Comparison of ENCODE assay signal across 22 cellular contexts in the genomic region with DNA sequence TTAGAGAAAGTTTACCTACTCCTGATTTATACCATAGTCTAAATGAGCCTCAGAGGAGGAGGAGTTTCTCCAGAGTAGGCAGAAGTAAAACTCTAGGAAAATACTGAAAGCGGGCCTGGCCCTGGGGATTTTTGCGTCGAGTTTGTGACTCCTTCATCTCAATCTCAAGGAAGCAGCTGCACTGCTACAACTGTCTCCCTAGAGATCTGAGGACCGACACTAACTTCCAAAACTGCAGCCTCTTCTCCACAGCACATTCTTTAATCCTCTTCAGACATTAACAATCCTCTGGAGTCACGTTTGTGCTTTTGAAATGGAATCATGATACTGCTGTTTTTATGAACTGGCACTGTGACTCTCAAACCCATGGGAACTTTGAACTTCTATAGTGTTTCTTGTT.
"Had no signal": no experiment of that assay in that cellular context is flagged by ENCODE, and none has a peak within 500 bp of the region (broad histone marks: within the 10 kb centered on the region; RNA-seq: fewer than 3 reads in every experiment).

No MANE protein-coding gene starts in this region.

- H3K4me3 Mint-ChIP-seq: activated CD4-positive, alpha-beta memory T cell treated with anti-CD3 and anti-CD28 coated beads, Interleukin-2, amount 10 ng/mL, durations not matched to agents 7 days and 5 days; activated CD4-positive, alpha-beta T cell treated with anti-CD3 and anti-CD28 coated beads, Interleukin-2, amount 10 ng/mL, durations not matched to agents 24 days and 14 days; activated naive CD4-positive, alpha-beta T cell treated with anti-CD3 and anti-CD28 coated beads, Interleukin-2, amount 10 ng/mL, durations not matched to agents 7 days and 5 days; immature natural killer cell; memory B cell; naive B cell; neural crest cell; T-cell; T-helper 2 cell treated with Interferon-gamma antibody and Interleukin-4, amounts not matched to agents 5 μg/mL and 100 μg/mL, for 36 hours had no signal

- H3K27me3 ChIP-seq: hepatocyte, upper lobe of left lung had no signal

- H3K79me2 ChIP-seq: hepatocyte had no signal

- H3K36me3 ChIP-seq: upper lobe of left lung had no signal

- DNase-seq: activated CD4-positive, alpha-beta memory T cell treated with anti-CD3 and anti-CD28 coated beads, Interleukin-2, amount 10 ng/mL, durations not matched to agents 7 days and 5 days; activated CD4-positive, alpha-beta T cell treated with anti-CD3 and anti-CD28 coated beads, Interleukin-2, amount 10 ng/mL, durations not matched to agents 24 days and 14 days; activated effector memory CD4-positive, alpha-beta T cell treated with anti-CD3 and anti-CD28 coated beads, Interleukin-2, amount 50 U/mL, for 16 hours; activated naive CD4-positive, alpha-beta T cell treated with anti-CD3 and anti-CD28 coated beads, Interleukin-2, amount 10 ng/mL, durations not matched to agents 7 days and 5 days; amygdala; cerebellar nuclear complex; cortex of kidney; immature natural killer cell; naive B cell; retina; stimulated activated CD4-positive, alpha-beta T cell treated with anti-CD3 and anti-CD28 coated beads, Interleukin-12 subunit alpha, Interleukin-12 subunit beta, amount 100 ng/mL, for 4 hours; stimulated activated CD4-positive, alpha-beta T cell treated with anti-CD3 and anti-CD28 coated beads, Interleukin-4, amount 100 ng/mL, for 4 hours; stimulated activated naive CD8-positive, alpha-beta T cell treated with anti-CD3 and anti-CD28 coated beads, Interleukin-15, Interleukin-2, amounts not matched to agents 100 U/mL and 50 U/mL, for 24 hours; T-cell; upper lobe of left lung had no signal

- H3K9me3 ChIP-seq: upper lobe of left lung had no signal

- H2AFZ ChIP-seq: hepatocyte had no signal

- H3K4me1 ChIP-seq: upper lobe of left lung had no signal

- H3K9me3 Mint-ChIP-seq: activated CD4-positive, alpha-beta memory T cell treated with anti-CD3 and anti-CD28 coated beads, Interleukin-2, amount 10 ng/mL, durations not matched to agents 7 days and 5 days; activated CD4-positive, alpha-beta T cell treated with anti-CD3 and anti-CD28 coated beads, Interleukin-2, amount 10 ng/mL, durations not matched to agents 24 days and 14 days; activated naive CD4-positive, alpha-beta T cell treated with anti-CD3 and anti-CD28 coated beads, Interleukin-2, amount 10 ng/mL, durations not matched to agents 7 days and 5 days; memory B cell; neural crest cell; T-cell; T-helper 2 cell treated with Interferon-gamma antibody and Interleukin-4, amounts not matched to agents 5 μg/mL and 100 μg/mL, for 36 hours had no signal

- H3K27ac ChIP-seq: epithelial cell of prostate, hepatocyte, upper lobe of left lung, VCaP had no signal

- H3K27me3 Mint-ChIP-seq: activated CD4-positive, alpha-beta memory T cell treated with anti-CD3 and anti-CD28 coated beads, Interleukin-2, amount 10 ng/mL, durations not matched to agents 7 days and 5 days; activated CD4-positive, alpha-beta T cell treated with anti-CD3 and anti-CD28 coated beads, Interleukin-2, amount 10 ng/mL, durations not matched to agents 24 days and 14 days; activated naive CD4-positive, alpha-beta T cell treated with anti-CD3 and anti-CD28 coated beads, Interleukin-2, amount 10 ng/mL, durations not matched to agents 7 days and 5 days had no signal

- ATAC-seq: activated CD4-positive, CD25-positive, alpha-beta regulatory T cell treated with anti-CD3 and anti-CD28 coated beads, Interleukin-2, amount 50 U/mL, for 24 hours; stimulated activated naive CD8-positive, alpha-beta T cell treated with anti-CD3 and anti-CD28 coated beads, Interleukin-15, Interleukin-2, amounts not matched to agents 100 U/mL and 50 U/mL, for 24 hours; T-cell had no signal

- H3K4me2 ChIP-seq: hepatocyte had no signal

- H3K4me1 Mint-ChIP-seq: activated CD4-positive, alpha-beta memory T cell treated with anti-CD3 and anti-CD28 coated beads, Interleukin-2, amount 10 ng/mL, durations not matched to agents 7 days and 5 days; activated CD4-positive, alpha-beta T cell treated with anti-CD3 and anti-CD28 coated beads, Interleukin-2, amount 10 ng/mL, durations not matched to agents 24 days and 14 days; activated naive CD4-positive, alpha-beta T cell treated with anti-CD3 and anti-CD28 coated beads, Interleukin-2, amount 10 ng/mL, durations not matched to agents 7 days and 5 days; immature natural killer cell; memory B cell; naive B cell; neural crest cell; T-cell had no signal

- H3K27ac Mint-ChIP-seq: activated CD4-positive, alpha-beta memory T cell treated with anti-CD3 and anti-CD28 coated beads, Interleukin-2, amount 10 ng/mL, durations not matched to agents 7 days and 5 days; activated CD4-positive, alpha-beta T cell treated with anti-CD3 and anti-CD28 coated beads, Interleukin-2, amount 10 ng/mL, durations not matched to agents 24 days and 14 days; activated naive CD4-positive, alpha-beta T cell treated with anti-CD3 and anti-CD28 coated beads, Interleukin-2, amount 10 ng/mL, durations not matched to agents 7 days and 5 days; immature natural killer cell; memory B cell; naive B cell; T-cell; T-helper 2 cell treated with Interferon-gamma antibody and Interleukin-4, amounts not matched to agents 5 μg/mL and 100 μg/mL, for 36 hours had no signal

- H3K4me3 ChIP-seq: hepatocyte, upper lobe of left lung had no signal

- H3K36me3 Mint-ChIP-seq: activated naive CD4-positive, alpha-beta T cell treated with anti-CD3 and anti-CD28 coated beads, Interleukin-2, amount 10 ng/mL, durations not matched to agents 7 days and 5 days; immature natural killer cell; memory B cell; naive B cell; T-cell had no signal
